19 cellular contexts compared by ENCODE assay signal in genomic region chr20:32505723-32506473, GRCh38.
A peak's percentile ranks its signal among the peaks of the same experiment; 100 is the strongest.
DNase-seq lines count a peak whose midpoint lies in the region; TF ChIP-seq lines count a peak whose summit lies in the region.
"Had no signal": no experiment of that assay in that cellular context is flagged by ENCODE, and none has a peak within 500 bp of the region (broad histone marks: within the 10 kb centered on the region; RNA-seq: fewer than 3 reads in every experiment).

No MANE protein-coding gene starts in this region.

- H3K9ac ChIP-seq in endodermal cell (ENCODE audit: extremely low read depth, low read length, poor library complexity, severe bottlenecking): no peak overlapping the region
- H3K9ac ChIP-seq: parathyroid adenoma had no signal

- WGBS in endodermal cell (ENCODE audit: insufficient coverage in 1 of 2, insufficient read length in 1 of 2), 2 experiments: 87 to 96% methylated on average over 4 to 7 of the region's 8 CpGs

- H3K36me3 Mint-ChIP-seq in endodermal cell (ENCODE audit: low read depth): no peaks in the 10 kb centered on the region

- no peaks in the 10 kb centered on the region for H3K9me3 ChIP-seq in endodermal cell (ENCODE audit: control insufficient read depth, low read length)

- H3K27me3 ChIP-seq in endodermal cell (ENCODE audit: control insufficient read depth, insufficient read depth, low read length, poor library complexity, severe bottlenecking): no peaks in the 10 kb centered on the region
- no peaks in the 10 kb centered on the region for H3K27me3 ChIP-seq in brain microvascular endothelial cell (replicated peaks)

- DNase-seq in activated effector memory CD4-positive, alpha-beta T cell treated with anti-CD3 and anti-CD28 coated beads, Interleukin-2, amount 50 U/mL, for 16 hours: peak; percentile 44
- DNase-seq in activated effector memory CD4-positive, alpha-beta T cell treated with Interleukin-2 at 50 U/mL for 16 hours: no peak
- DNase-seq in NOMO-1 treated with dmso at 0.1 percent for 144 hours (lab: John Stamatoyannopoulos, UW; ENCODE audit: unreplicated experiment) (peak; percentile 26), endodermal cell (peak; percentile 52), posterior vena cava (ENCODE audit: low spot score) (peak; percentile 75), HuH-7 (ENCODE audit: low spot score) (no peak), NCI-H345 treated with DMSO at 0.1 percent for 48 hours (lab: John Stamatoyannopoulos, UW; ENCODE audit: unreplicated experiment) (no peak), brain microvascular endothelial cell (no peak)
- DNase-seq: activated naive CD4-positive, alpha-beta T cell; GF-D8; KG1; NCI-H446; stimulated activated naive B cell treated with anti-CD40 and anti-IgM and Interleukin-4, amounts not matched to agents 10 μg/mL and 1 μg/mL and 100 μg/mL, for 72 hours had no signal

- H3K4me1 Mint-ChIP-seq in endodermal cell: peaks cover 37% of the 10 kb centered on the region

- no peak overlapping the region for H3K27ac ChIP-seq in endodermal cell (ENCODE audit: low read depth, low read length)
- no peak overlapping the region for H3K27ac ChIP-seq in brain microvascular endothelial cell
- H3K27ac ChIP-seq: parathyroid adenoma, SK-N-MC, VCaP had no signal

- intact Hi-C loops in posterior vena cava (cut with DNase I): no loop called here

- H3K36me3 ChIP-seq in endodermal cell (ENCODE audit: control insufficient read depth, insufficient read depth, low read length): no peaks in the 10 kb centered on the region
- H3K36me3 ChIP-seq in brain microvascular endothelial cell (replicated peaks): no peaks in the 10 kb centered on the region

- in situ Hi-C loops in brain microvascular endothelial cell (cut with HindIII; ENCODE audit: low pct_ligation_motif_present, low sequenced_read_pairs): no loop called here

- peaks cover 4% of the 10 kb centered on the region for H3K27me3 Mint-ChIP-seq in endodermal cell (ENCODE audit: insufficient read depth)
- H3K27me3 Mint-ChIP-seq: brain; stimulated activated naive B cell treated with anti-CD40 and anti-IgM and Interleukin-4, amounts not matched to agents 10 μg/mL and 1 μg/mL and 100 μg/mL, for 72 hours had no signal

- no peak overlapping the region for H3K4me3 ChIP-seq in endodermal cell (ENCODE audit: low read length)
- no peak overlapping the region for H3K4me3 ChIP-seq in brain microvascular endothelial cell (ENCODE audit: low read depth, low read length)
- H3K4me3 ChIP-seq: SK-N-MC, skin epidermis had no signal

- peaks cover 5% of the 10 kb centered on the region for H3K4me1 ChIP-seq in endodermal cell (ENCODE audit: control insufficient read depth, insufficient read depth, low read length)

- no peak overlapping the region for H3K27ac Mint-ChIP-seq in endodermal cell
- H3K27ac Mint-ChIP-seq: brain; mesothelial cell of epicardium; stimulated activated naive B cell treated with anti-CD40 and anti-IgM and Interleukin-4, amounts not matched to agents 10 μg/mL and 1 μg/mL and 100 μg/mL, for 72 hours had no signal

- H3K4me3 Mint-ChIP-seq in endodermal cell: no peak overlapping the region
- H3K4me3 Mint-ChIP-seq: brain; mesothelial cell of epicardium; stimulated activated naive B cell treated with anti-CD40 and anti-IgM and Interleukin-4, amounts not matched to agents 10 μg/mL and 1 μg/mL and 100 μg/mL, for 72 hours had no signal

- no peaks in the 10 kb centered on the region for H3K9me3 Mint-ChIP-seq in endodermal cell
- H3K9me3 Mint-ChIP-seq: stimulated activated naive B cell treated with anti-CD40 and anti-IgM and Interleukin-4, amounts not matched to agents 10 μg/mL and 1 μg/mL and 100 μg/mL, for 72 hours had no signal

- TF ChIP-seq CTCF in endodermal cell (conservative IDR thresholded peaks at IDR 0.05) (no peak), brain microvascular endothelial cell (IDR thresholded peaks at IDR 0.05; ENCODE audit: low read depth, low read length, missing control alignments) (no peak)

Comparison
In these comparisons a context has a peak if more than half of its experiments do, and no peak if none do; other contexts are left out.
1. DNase-seq: peak in activated effector memory CD4-positive, alpha-beta T cell treated with anti-CD3 and anti-CD28 coated beads, Interleukin-2, amount 50 U/mL, for 16 hours (single experiment), NOMO-1 treated with dmso at 0.1 percent for 144 hours (single experiment), endodermal cell (single experiment) and posterior vena cava (single experiment); none in activated effector memory CD4-positive, alpha-beta T cell treated with Interleukin-2 at 50 U/mL for 16 hours (single experiment), HuH-7 (single experiment), NCI-H345 treated with DMSO at 0.1 percent for 48 hours (single experiment) and brain microvascular endothelial cell (single experiment).